1 cellular context compared by ENCODE assay signal in the genomic region with DNA sequence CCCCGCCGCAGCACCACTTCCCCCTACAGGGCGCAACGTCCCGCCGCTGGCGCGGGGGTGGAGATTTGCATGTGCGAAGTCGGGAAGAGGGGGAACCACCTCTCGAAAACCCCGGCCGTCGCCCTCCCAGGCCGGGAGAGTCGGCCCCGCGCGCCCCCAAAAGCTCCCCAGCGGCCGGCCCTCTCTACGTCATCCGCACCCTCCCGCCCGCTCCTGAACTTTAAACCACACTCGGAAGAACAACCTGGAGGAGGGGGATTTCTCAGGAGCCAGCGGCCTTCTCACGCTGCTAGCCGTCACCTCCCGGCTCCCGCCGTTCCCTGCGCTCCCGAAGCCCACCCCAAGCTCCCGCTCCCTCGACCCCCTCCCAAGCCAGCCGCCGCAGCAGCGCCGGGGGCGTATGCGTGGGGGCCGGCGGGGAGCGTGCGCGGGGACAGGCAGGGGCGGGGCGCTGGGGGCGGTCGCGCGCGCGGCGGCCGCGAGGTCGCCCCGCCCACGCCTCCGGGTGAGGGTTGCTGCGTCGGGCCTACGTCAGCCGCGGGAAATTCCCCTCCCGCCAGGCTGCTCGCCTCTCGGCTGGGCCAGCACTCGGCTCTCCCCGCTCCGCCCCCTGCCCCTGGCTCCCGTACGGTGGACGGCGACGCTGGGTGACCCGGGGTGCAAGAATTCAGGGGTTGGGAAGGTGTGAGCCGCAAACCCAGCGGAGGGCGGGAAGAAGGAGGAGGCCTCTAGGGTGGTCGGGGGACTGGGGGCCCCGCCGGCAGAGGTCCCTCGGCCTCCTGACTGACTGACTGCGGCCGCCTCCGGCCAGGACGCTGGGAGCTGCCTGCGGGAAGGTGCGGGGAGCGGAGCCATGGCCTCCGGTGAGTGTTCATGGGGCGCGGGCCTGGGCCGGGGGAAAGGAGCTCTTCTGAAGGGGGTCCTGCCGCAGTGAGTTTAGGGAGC.
A peak's percentile ranks its signal among the peaks of the same experiment; 100 is the strongest.
TF ChIP-seq lines count a peak whose summit lies in the region.

TSS of gene REL (plus strand) at position 587 of the 945 bp plus-strand sequence. CDS start at position 854, 267 bp downstream.

TF ChIP-seq in K562, 482 proteins besides CTCF, POLR2A, EP300 and RAD21 (continued from another document and continues in another):
- TF ChIP-seq PRDM10 (IDR thresholded peaks at IDR 0.05; ENCODE audit: partially characterized antibody) (peak; percentile 35), PHF20 (IDR thresholded peaks at IDR 0.05; ENCODE audit: partially characterized antibody) (peak; percentile 60), ZNF766 (CRISPR knock-in tag; conservative IDR thresholded peaks at IDR 0.05) (0 out of 2 replicates have a peak, but pooled peaks have one; percentile 37), POLR3G (IDR thresholded peaks at IDR 0.05; ENCODE audit: extremely low read depth, insufficient read length, insufficient replicate concordance) (no peak), BRF1 (IDR thresholded peaks at IDR 0.05; ENCODE audit: borderline replicate concordance, extremely low read depth, insufficient read length) (no peak), SIN3A (IDR thresholded peaks at IDR 0.05; ENCODE audit: borderline replicate concordance in 2 of 2, control insufficient read depth in 1 of 2, low read depth in 2 of 2, low read length in 2 of 2) (peak; percentile 30 to 72; a peak in 2 of 4 replicates), GATA2 (CRISPR knock-in tag; IDR thresholded peaks at IDR 0.05) (no peak), MEF2D (tag; conservative IDR thresholded peaks at IDR 0.05; ENCODE audit: low read depth) (no peak), CREB1 (IDR thresholded peaks at IDR 0.05) (peak; percentile 93), CREB1 (CRISPR knock-in tag; IDR thresholded peaks at IDR 0.05) (peak; percentile 76), XRCC4 (IDR thresholded peaks at IDR 0.05; ENCODE audit: extremely low read depth, insufficient read depth, insufficient read length) (no peak), KHSRP (IDR thresholded peaks at IDR 0.05) (no peak), TEAD1 (CRISPR knock-in tag; IDR thresholded peaks at IDR 0.05) (peak; percentile 23 to 47; a peak in 2 of 4 replicates), RBM39 (optimal IDR thresholded peaks at IDR 0.05; ENCODE audit: low read depth, low read length) (no peak), HMG20B (CRISPR knock-in tag; IDR thresholded peaks at IDR 0.05) (0 out of 2 replicates have a peak, but pooled peaks have one; percentile 58), KLF13 (tag; IDR thresholded peaks at IDR 0.05; ENCODE audit: borderline replicate concordance, low read depth) (0 out of 2 replicates have a peak, but pooled peaks have one; percentile 21), HMBOX1 (IDR thresholded peaks at IDR 0.05) (no peak), RBM17 (IDR thresholded peaks at IDR 0.05; ENCODE audit: borderline replicate concordance, low read depth, low read length) (no peak), HDGF (IDR thresholded peaks at IDR 0.05) (no peak), GTF2A2 (tag; IDR thresholded peaks at IDR 0.05) (no peak), CBFB (CRISPR knock-in tag; IDR thresholded peaks at IDR 0.05) (no peak), CHD7 (IDR thresholded peaks at IDR 0.05; ENCODE audit: low read depth, low read length) (no peak), ZNF431 (CRISPR knock-in tag; IDR thresholded peaks at IDR 0.05) (no peak), KLF1 (tag; IDR thresholded peaks at IDR 0.05) (no peak), SMARCC2 (IDR thresholded peaks at IDR 0.05; ENCODE audit: low read depth) (peak; percentile 34; the same call in 1 of the 2 replicates), PTRF (tag; IDR thresholded peaks at IDR 0.05) (no peak), SMAD4 (CRISPR knock-in tag; conservative IDR thresholded peaks at IDR 0.05) (0 out of 2 replicates have a peak, but pooled peaks have one; percentile 28), ILF3 (IDR thresholded peaks at IDR 0.05; ENCODE audit: borderline replicate concordance) (no peak)
- TF ChIP-seq, protein P1, sequence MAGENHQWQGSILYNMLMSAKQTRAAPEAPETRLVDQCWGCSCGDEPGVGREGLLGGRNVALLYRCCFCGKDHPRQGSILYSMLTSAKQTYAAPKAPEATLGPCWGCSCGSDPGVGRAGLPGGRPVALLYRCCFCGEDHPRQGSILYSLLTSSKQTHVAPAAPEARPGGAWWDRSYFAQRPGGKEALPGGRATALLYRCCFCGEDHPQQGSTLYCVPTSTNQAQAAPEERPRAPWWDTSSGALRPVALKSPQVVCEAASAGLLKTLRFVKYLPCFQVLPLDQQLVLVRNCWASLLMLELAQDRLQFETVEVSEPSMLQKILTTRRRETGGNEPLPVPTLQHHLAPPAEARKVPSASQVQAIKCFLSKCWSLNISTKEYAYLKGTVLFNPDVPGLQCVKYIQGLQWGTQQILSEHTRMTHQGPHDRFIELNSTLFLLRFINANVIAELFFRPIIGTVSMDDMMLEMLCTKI (IDR thresholded peaks at IDR 0.05; ENCODE audit: partially characterized antibody) = no peak
- TF ChIP-seq, protein P2, sequence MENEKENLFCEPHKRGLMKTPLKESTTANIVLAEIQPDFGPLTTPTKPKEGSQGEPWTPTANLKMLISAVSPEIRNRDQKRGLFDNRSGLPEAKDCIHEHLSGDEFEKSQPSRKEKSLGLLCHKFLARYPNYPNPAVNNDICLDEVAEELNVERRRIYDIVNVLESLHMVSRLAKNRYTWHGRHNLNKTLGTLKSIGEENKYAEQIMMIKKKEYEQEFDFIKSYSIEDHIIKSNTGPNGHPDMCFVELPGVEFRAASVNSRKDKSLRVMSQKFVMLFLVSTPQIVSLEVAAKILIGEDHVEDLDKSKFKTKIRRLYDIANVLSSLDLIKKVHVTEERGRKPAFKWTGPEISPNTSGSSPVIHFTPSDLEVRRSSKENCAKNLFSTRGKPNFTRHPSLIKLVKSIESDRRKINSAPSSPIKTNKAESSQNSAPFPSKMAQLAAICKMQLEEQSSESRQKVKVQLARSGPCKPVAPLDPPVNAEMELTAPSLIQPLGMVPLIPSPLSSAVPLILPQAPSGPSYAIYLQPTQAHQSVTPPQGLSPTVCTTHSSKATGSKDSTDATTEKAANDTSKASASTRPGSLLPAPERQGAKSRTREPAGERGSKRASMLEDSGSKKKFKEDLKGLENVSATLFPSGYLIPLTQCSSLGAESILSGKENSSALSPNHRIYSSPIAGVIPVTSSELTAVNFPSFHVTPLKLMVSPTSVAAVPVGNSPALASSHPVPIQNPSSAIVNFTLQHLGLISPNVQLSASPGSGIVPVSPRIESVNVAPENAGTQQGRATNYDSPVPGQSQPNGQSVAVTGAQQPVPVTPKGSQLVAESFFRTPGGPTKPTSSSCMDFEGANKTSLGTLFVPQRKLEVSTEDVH (IDR thresholded peaks at IDR 0.05; ENCODE audit: low read depth, partially characterized antibody) = peak; percentile 93
- TF ChIP-seq, protein P3, sequence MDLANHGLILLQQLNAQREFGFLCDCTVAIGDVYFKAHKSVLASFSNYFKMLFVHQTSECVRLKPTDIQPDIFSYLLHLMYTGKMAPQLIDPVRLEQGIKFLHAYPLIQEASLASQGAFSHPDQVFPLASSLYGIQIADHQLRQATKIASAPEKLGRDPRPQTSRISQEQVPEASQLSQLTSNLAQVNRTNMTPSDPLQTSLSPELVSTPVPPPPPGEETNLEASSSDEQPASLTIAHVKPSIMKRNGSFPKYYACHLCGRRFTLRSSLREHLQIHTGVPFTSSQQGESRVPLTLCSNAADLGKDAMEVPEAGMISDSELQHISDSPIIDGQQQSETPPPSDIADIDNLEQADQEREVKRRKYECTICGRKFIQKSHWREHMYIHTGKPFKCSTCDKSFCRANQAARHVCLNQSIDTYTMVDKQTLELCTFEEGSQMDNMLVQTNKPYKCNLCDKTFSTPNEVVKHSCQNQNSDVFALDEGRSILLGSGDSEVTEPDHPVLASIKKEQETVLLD (IDR thresholded peaks at IDR 0.05) = no peak; the same call in 1 of the 2 replicates
